ENCODE assay signal across 18 cellular contexts in the genomic region with DNA sequence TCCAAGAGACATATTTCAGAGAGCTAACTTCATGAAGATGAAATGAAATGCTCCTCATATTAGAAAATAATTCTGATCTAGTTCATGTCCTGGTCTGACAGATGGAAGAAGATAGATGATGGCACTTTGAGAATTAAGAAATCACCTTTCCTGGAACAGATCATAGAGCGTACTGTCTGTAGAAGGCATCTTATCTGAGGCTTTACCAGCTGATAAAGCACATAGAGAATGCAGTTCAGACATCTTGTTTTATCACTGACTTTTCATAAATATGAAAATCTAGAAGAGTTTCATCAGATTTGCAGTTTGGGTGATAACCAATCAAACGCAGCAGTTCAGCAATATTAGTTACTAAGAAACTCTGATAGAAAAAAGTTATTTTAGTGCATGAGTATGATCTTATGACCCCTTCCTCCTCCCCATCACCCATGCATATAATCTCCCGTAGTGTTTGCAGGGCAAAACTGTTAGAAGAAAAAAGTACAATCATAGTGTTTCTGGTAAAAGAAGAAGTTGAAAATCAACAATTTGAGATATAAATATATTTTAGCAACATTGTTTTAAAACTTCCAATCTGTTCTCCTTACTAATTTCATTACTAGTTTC.
DNase-seq lines count a peak whose midpoint lies in the region; ATAC-seq, FAIRE-seq and TF ChIP-seq lines count a peak whose summit lies in the region.
"Had no signal": no experiment of that assay in that cellular context is flagged by ENCODE, and none has a peak within 500 bp of the region (broad histone marks: within the 10 kb centered on the region; RNA-seq: fewer than 3 reads in every experiment).

No MANE protein-coding gene starts in this region.

- CTCF ChIA-PET in activated B cell treated with CpG ODN at 0.5 μM for 24 hours (lab: Charles Lee), result no interaction called here

- H3K27me3 ChIP-seq in DOHH2 (ENCODE audit: control insufficient read depth, low read length) (no peaks in the 10 kb centered on the region), transverse colon (no peaks in the 10 kb centered on the region)
- H3K27me3 ChIP-seq: BLaER1 treated with 17β-estradiol and CSF1 and Interleukin-3, amounts not matched to agents 10 nM and 100 nM had no signal

- peak overlapping the region; percentile 31 for H3K4me2 ChIP-seq in DOHH2 (ENCODE audit: low read length)
- H3K4me2 ChIP-seq: BLaER1 treated with 17β-estradiol and CSF1 and Interleukin-3, amounts not matched to agents 10 nM and 100 nM; GM23338 had no signal

- no peaks in the 10 kb centered on the region for H3K36me3 Mint-ChIP-seq in activated B cell treated with CpG ODN at 0.5 μM for 24 hours (ENCODE audit: low read depth)
- no peaks in the 10 kb centered on the region for H3K36me3 Mint-ChIP-seq in naive B cell
- H3K36me3 Mint-ChIP-seq: CD4-positive, CD25-positive, alpha-beta regulatory T cell had no signal

- TF ChIP-seq EP300 in transverse colon (IDR thresholded peaks at IDR 0.05; ENCODE audit: low read depth), result no peak

- no peak for TF ChIP-seq CTCF in DOHH2 (IDR thresholded peaks at IDR 0.05; ENCODE audit: low read depth, low read length, poor library complexity, severe bottlenecking)
- no peak for TF ChIP-seq CTCF in activated B cell treated with CpG ODN at 0.5 μM for 24 hours (IDR thresholded peaks at IDR 0.05)
- no peak for TF ChIP-seq CTCF in transverse colon (IDR thresholded peaks at IDR 0.05)

- POLR2A ChIA-PET in activated B cell treated with CpG ODN at 0.5 μM for 24 hours (lab: Charles Lee), result interaction anchor here (0.5 to 2.8 kb wide), 5 partner anchors 12 to 586 kb away, joined by 3 to 19 read pairs (median 5); no protein-coding TSS in a partner anchor

- in situ Hi-C loops in transverse colon (cut with MboI; ENCODE audit: low pct_ligation_motif_present in 1 of 4, low pct_unique_long_range_greater_than_20kb in 1 of 4, low sequenced_read_pairs in 3 of 4), result no loop called here

- H3K36me3 ChIP-seq in DOHH2 (ENCODE audit: control insufficient read depth, low read length) (no peaks in the 10 kb centered on the region; the same call in 1 of the 2 replicates), transverse colon (no peaks in the 10 kb centered on the region)
- H3K36me3 ChIP-seq: BLaER1 treated with 17β-estradiol and CSF1 and Interleukin-3, amounts not matched to agents 10 nM and 100 nM had no signal

- H3K4me3 Mint-ChIP-seq in activated B cell treated with CpG ODN at 0.5 μM for 24 hours (peak overlapping the region; percentile 71), naive B cell (peak overlapping the region; percentile 63 to 85 (median 78))
- H3K4me3 Mint-ChIP-seq: CD4-positive, CD25-positive, alpha-beta regulatory T cell; GM23338 had no signal

- intact Hi-C loops in activated B cell treated with CpG ODN at 0.5 μM for 24 hours (cut with micrococcal nuclease), result loop anchor here (1.0 to 10.0 kb wide), 4 partner anchors 8 to 510 kb away; no protein-coding TSS in a partner anchor
- intact Hi-C loops in transverse colon (cut with DNase I; ENCODE audit: low total_unique reads), result no loop called here

- H3K79me2 ChIP-seq in DOHH2 (ENCODE audit: control insufficient read depth, low read length), result no peaks in the 10 kb centered on the region

- H3K9me3 ChIP-seq in DOHH2 (ENCODE audit: control insufficient read depth, insufficient read depth, low read length) (peaks cover 18% of the 10 kb centered on the region; the same call in 1 of the 2 replicates), transverse colon (no peaks in the 10 kb centered on the region)
- H3K9me3 ChIP-seq: BLaER1 treated with 17β-estradiol and CSF1 and Interleukin-3, amounts not matched to agents 10 nM and 100 nM had no signal

- H3K4me1 ChIP-seq in DOHH2 (ENCODE audit: control insufficient read depth, low read length), result peaks cover 20% of the 10 kb centered on the region
- no peaks in the 10 kb centered on the region for H3K4me1 ChIP-seq in transverse colon
- H3K4me1 ChIP-seq: BLaER1 treated with 17β-estradiol and CSF1 and Interleukin-3, amounts not matched to agents 10 nM and 100 nM had no signal

- peak; percentile 20 for DNase-seq in NCI-H226
- no peak for DNase-seq in activated B cell treated with CpG ODN at 0.5 μM for 24 hours
- no peak for DNase-seq in naive B cell
- no peak for DNase-seq in transverse colon
- DNase-seq in GM12892 (ENCODE audit: insufficient read length), result no peak
- no peak for DNase-seq in EL
- DNase-seq: 8988T; AML-193; Calu3; CD4-positive, CD25-positive, alpha-beta regulatory T cell; DMS 273 treated with DMSO at 0.1 percent for 48 hours; H7 had no signal

- H3K9me3 Mint-ChIP-seq in activated B cell treated with CpG ODN at 0.5 μM for 24 hours (no peaks in the 10 kb centered on the region), naive B cell (peaks cover 0 to 3% (median 0%) of the 10 kb centered on the region in 7 donors)
- H3K9me3 Mint-ChIP-seq: GM23338 had no signal

- H3K4me3 ChIP-seq in DOHH2 (ENCODE audit: low read length) (0 out of 2 replicates have a peak overlapping the region, but pooled peaks have one; percentile 20), transverse colon (no peak overlapping the region)
- H3K4me3 ChIP-seq: BLaER1 treated with 17β-estradiol and CSF1 and Interleukin-3, amounts not matched to agents 10 nM and 100 nM; GM23338 had no signal

- TF ChIP-seq POLR2A in transverse colon (IDR thresholded peaks at IDR 0.05) (no peak), GM12892 (IDR thresholded peaks at IDR 0.05; ENCODE audit: low read depth, low read length) (no peak)

- no peak overlapping the region for H3K27ac ChIP-seq in DOHH2 (ENCODE audit: low read depth, low read length)
- H3K27ac ChIP-seq in transverse colon, result no peak overlapping the region
- H3K27ac ChIP-seq: BLaER1 treated with 17β-estradiol and CSF1 and Interleukin-3, amounts not matched to agents 10 nM and 100 nM had no signal

- H3K9me2 ChIP-seq in DOHH2 (replicated peaks; ENCODE audit: control insufficient read depth, low read length), result no peaks in the 10 kb centered on the region

- no peaks in the 10 kb centered on the region for H3F3A ChIP-seq in DOHH2 (ENCODE audit: control insufficient read depth, insufficient read depth)

- 79 to 90% methylated on average over 3 of the region's 3 CpGs for WGBS in transverse colon (ENCODE audit: low coverage in 1 of 2), 2 donors

- H3K27me3 Mint-ChIP-seq in activated B cell treated with CpG ODN at 0.5 μM for 24 hours, result no peaks in the 10 kb centered on the region
- H3K27me3 Mint-ChIP-seq in naive B cell, result no peaks in the 10 kb centered on the region
- H3K27me3 Mint-ChIP-seq: CD4-positive, CD25-positive, alpha-beta regulatory T cell had no signal

- H3K27ac Mint-ChIP-seq in activated B cell treated with CpG ODN at 0.5 μM for 24 hours (peak overlapping the region; percentile 91), naive B cell (peak overlapping the region; percentile 56 to 91 (median 80))
- H3K27ac Mint-ChIP-seq: CD4-positive, CD25-positive, alpha-beta regulatory T cell; GM23338 had no signal

- ATAC-seq in activated B cell treated with CpG ODN at 0.5 μM for 24 hours (ENCODE audit: low read depth) (peak; percentile 83), naive B cell (ENCODE audit: low read depth in 2 of 2) (peak; percentile 72 to 78), HG03175 (IDR thresholded peaks at IDR 0.05; ENCODE audit: unreplicated experiment) (no peak)
- ATAC-seq: GM23338 had no signal

- no peaks in the 10 kb centered on the region for H4K20me1 ChIP-seq in DOHH2 (ENCODE audit: control insufficient read depth, insufficient read depth, low read depth, low read length)
- H4K20me1 ChIP-seq: BLaER1 treated with 17β-estradiol and CSF1 and Interleukin-3, amounts not matched to agents 10 nM and 100 nM had no signal

- peaks cover 48% of the 10 kb centered on the region for H3K4me1 Mint-ChIP-seq in activated B cell treated with CpG ODN at 0.5 μM for 24 hours
- H3K4me1 Mint-ChIP-seq in naive B cell, result peaks cover 16 to 46% (median 40%) of the 10 kb centered on the region in 3 donors
- H3K4me1 Mint-ChIP-seq: CD4-positive, CD25-positive, alpha-beta regulatory T cell; GM23338 had no signal

- no peak for FAIRE-seq in GM12892 (lab: Jason Lieb, UNC)
- FAIRE-seq: G401.6, GM12891 had no signal
